Comparison of ENCODE assay signal across 1 cellular context in the genomic region with DNA sequence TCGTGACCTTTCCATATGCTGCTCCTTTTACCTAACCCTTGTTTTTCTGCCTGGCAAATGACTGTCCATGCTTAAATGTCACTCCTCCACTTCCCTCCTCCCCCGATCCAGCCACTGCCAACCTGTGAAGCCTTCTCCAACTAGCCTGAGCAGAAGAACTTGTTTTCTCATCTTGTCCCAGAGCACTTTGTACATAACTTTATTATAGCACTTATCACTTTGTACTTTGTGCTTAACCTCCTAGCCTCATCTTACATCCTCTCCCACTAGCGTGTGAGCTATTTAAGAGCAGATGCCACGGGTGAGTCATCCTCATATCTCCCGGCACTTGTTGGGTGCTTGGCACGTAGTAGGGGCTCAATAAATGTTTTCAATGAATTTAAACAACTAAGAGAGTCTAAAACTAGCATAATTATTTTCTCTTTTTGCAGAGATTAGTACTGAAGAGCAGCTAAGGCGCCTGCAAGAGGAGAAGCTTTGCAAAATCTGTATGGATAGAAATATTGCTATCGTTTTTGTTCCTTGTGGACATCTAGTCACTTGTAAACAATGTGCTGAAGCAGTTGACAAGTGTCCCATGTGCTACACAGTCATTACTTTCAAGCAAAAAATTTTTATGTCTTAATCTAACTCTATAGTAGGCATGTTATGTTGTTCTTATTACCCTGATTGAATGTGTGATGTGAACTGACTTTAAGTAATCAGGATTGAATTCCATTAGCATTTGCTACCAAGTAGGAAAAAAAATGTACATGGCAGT.
TF ChIP-seq lines count a peak whose summit lies in the region.

No MANE protein-coding gene starts in this region.

TF ChIP-seq in HepG2, 621 proteins besides CTCF, POLR2A, EP300 and RAD21:
- TF ChIP-seq, protein P1, sequence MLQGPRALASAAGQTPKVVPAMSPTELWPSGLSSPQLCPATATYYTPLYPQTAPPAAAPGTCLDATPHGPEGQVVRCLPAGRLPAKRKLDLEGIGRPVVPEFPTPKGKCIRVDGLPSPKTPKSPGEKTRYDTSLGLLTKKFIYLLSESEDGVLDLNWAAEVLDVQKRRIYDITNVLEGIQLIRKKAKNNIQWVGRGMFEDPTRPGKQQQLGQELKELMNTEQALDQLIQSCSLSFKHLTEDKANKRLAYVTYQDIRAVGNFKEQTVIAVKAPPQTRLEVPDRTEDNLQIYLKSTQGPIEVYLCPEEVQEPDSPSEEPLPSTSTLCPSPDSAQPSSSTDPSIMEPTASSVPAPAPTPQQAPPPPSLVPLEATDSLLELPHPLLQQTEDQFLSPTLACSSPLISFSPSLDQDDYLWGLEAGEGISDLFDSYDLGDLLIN (CRISPR knock-in tag; IDR thresholded peaks at IDR 0.05; ENCODE audit: borderline replicate concordance), result no peak
- TF ChIP-seq SSRP1 (CRISPR knock-in tag; IDR thresholded peaks at IDR 0.05), result no peak
- TF ChIP-seq, protein P2, sequence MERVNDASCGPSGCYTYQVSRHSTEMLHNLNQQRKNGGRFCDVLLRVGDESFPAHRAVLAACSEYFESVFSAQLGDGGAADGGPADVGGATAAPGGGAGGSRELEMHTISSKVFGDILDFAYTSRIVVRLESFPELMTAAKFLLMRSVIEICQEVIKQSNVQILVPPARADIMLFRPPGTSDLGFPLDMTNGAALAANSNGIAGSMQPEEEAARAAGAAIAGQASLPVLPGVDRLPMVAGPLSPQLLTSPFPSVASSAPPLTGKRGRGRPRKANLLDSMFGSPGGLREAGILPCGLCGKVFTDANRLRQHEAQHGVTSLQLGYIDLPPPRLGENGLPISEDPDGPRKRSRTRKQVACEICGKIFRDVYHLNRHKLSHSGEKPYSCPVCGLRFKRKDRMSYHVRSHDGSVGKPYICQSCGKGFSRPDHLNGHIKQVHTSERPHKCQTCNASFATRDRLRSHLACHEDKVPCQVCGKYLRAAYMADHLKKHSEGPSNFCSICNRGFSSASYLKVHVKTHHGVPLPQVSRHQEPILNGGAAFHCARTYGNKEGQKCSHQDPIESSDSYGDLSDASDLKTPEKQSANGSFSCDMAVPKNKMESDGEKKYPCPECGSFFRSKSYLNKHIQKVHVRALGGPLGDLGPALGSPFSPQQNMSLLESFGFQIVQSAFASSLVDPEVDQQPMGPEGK (CRISPR knock-in tag; IDR thresholded peaks at IDR 0.05), result no peak
- TF ChIP-seq, protein P3, sequence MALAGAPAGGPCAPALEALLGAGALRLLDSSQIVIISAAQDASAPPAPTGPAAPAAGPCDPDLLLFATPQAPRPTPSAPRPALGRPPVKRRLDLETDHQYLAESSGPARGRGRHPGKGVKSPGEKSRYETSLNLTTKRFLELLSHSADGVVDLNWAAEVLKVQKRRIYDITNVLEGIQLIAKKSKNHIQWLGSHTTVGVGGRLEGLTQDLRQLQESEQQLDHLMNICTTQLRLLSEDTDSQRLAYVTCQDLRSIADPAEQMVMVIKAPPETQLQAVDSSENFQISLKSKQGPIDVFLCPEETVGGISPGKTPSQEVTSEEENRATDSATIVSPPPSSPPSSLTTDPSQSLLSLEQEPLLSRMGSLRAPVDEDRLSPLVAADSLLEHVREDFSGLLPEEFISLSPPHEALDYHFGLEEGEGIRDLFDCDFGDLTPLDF (CRISPR knock-in tag; IDR thresholded peaks at IDR 0.05), result no peak
